Comparison of ENCODE assay signal across 1 cellular context in genomic region chr12:120853188-120853587, GRCh38.
TF ChIP-seq lines count a peak whose summit lies in the region.

No MANE protein-coding gene starts in this region.

TF ChIP-seq in GM12878, 131 proteins besides CTCF, POLR2A, EP300 and RAD21:
- TF ChIP-seq IRF5 (IDR thresholded peaks at IDR 0.05; ENCODE audit: borderline replicate concordance) (no peak), CBFB (IDR thresholded peaks at IDR 0.05; ENCODE audit: low read depth) (no peak), NR2C2 (IDR thresholded peaks at IDR 0.05; ENCODE audit: borderline replicate concordance, control insufficient read depth, insufficient read length, low read depth) (no peak), CUX1 (IDR thresholded peaks at IDR 0.05; ENCODE audit: insufficient replicate concordance, low read depth, low read length) (no peak), TAF1 (IDR thresholded peaks at IDR 0.05; ENCODE audit: borderline replicate concordance, low read depth, low read length) (no peak), ELK1 (IDR thresholded peaks at IDR 0.05; ENCODE audit: low read depth, low read length) (no peak), MTA3 (IDR thresholded peaks at IDR 0.05; ENCODE audit: borderline replicate concordance, low read length) (no peak), MEF2B (IDR thresholded peaks at IDR 0.05; ENCODE audit: partially characterized antibody, poor library complexity, severe bottlenecking) (no peak), NBN (IDR thresholded peaks at IDR 0.05) (no peak), KDM1A (IDR thresholded peaks at IDR 0.05; ENCODE audit: borderline replicate concordance) (no peak), E4F1 (IDR thresholded peaks at IDR 0.05; ENCODE audit: borderline replicate concordance, partially characterized antibody) (no peak), TCF3 (IDR thresholded peaks at IDR 0.05; ENCODE audit: borderline replicate concordance, insufficient read depth, low read depth, low read length) (no peak), RELA (IDR thresholded peaks at IDR 0.05; ENCODE audit: borderline replicate concordance, partially characterized antibody) (no peak), RBBP5 (conservative IDR thresholded peaks at IDR 0.05) (no peak), ZBTB4 (CRISPR knock-in tag; IDR thresholded peaks at IDR 0.05) (no peak), CREM (IDR thresholded peaks at IDR 0.05; ENCODE audit: low read depth) (no peak)
